In genomic region chr4:4735136-4735754, GRCh38 we compare ENCODE assay signal across 1 cellular context.
TF ChIP-seq lines count a peak whose summit lies in the region.

No MANE protein-coding gene starts in this region.

TF ChIP-seq in SK-N-SH treated with all-trans-retinoic acid at 6 μM for 48 hours, 23 proteins besides CTCF, POLR2A, EP300 and RAD21 (continued from another document):
- TF ChIP-seq TSHZ2 (CRISPR knock-in tag; IDR thresholded peaks at IDR 0.05) = no peak
- TF ChIP-seq TOX (CRISPR knock-in tag; IDR thresholded peaks at IDR 0.05; ENCODE audit: borderline replicate concordance) = no peak
- no peak for TF ChIP-seq ISL1 (CRISPR knock-in tag; IDR thresholded peaks at IDR 0.05)
